ENCODE assay signal across 10 cellular contexts in the genomic region with DNA sequence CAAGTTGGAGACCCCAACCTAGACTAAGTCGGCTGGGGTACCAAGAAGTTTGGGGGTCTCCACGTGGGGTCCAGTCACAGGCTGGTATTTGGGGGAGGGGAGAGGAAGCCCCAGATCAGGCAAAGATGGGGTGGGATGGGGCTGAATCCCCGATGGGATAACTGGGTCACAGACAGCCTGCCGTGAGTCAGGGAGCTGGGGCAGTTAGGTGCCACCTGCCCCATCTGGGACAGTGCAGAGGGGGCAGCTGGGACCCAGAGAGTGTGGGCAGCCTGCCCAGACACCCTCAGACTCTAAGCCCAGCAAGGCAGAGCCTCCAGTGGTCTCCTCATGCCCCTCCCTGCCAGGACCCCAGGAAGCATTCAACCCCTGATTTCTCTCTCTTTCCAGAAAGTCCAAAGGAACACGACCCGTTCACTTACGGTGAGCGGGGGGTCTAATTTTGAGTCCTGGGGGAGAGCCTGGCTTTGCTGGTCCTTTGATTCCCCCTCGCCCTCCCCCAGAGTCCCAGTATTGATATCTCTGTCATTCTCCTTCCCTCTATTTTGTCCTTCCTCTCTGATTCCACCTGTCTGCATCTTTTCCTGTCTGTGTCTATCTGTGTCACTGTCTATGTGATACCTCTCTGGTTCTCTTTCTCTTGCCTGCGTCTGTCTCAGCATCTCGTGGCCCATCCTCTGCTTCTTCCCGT. TPM values are rescaled to one million over a fixed set of nuclear protein-coding genes. Genes with fewer than 3 reads are reported as not detected.
DNase-seq lines count a peak whose midpoint lies in the region; ATAC-seq, FAIRE-seq and TF ChIP-seq lines count a peak whose summit lies in the region.
"Had no signal": no experiment of that assay in that cellular context is flagged by ENCODE, and none has a peak within 500 bp of the region (broad histone marks: within the 10 kb centered on the region; RNA-seq: fewer than 3 reads in every experiment).

No MANE protein-coding gene starts in this region.

- H3K9me2 ChIP-seq in MM.1S (replicated peaks; ENCODE audit: insufficient read depth, low read length) = no peaks in the 10 kb centered on the region

- no peak overlapping the region for H2AFZ ChIP-seq in MM.1S (ENCODE audit: low read length)

- H3K9me3 ChIP-seq in MM.1S (replicated peaks; ENCODE audit: insufficient read depth, low read length) = no peaks in the 10 kb centered on the region
- no peaks in the 10 kb centered on the region for H3K9me3 ChIP-seq in muscle layer of colon (ENCODE audit: low read length)

- H3F3A ChIP-seq in MM.1S (ENCODE audit: insufficient read depth, low read length) = peaks cover 8% of the 10 kb centered on the region; the same call in 1 of the 2 replicates

- H3K27ac ChIP-seq in MM.1S (ENCODE audit: low read length) (no peak overlapping the region), muscle layer of colon (ENCODE audit: low read depth, low read length) (peak overlapping the region; percentile 34), temporal lobe (ENCODE audit: low read depth, low read length) (peak overlapping the region; percentile 85)

- DNase-seq in MM.1S = no peak
- DNase-seq in chondrocyte (ENCODE audit: low spot score) = no peak
- no peak for DNase-seq in D721Med (ENCODE audit: insufficient read length, low spot score)
- no peak for DNase-seq in activated T-cell treated with anti-CD3 and anti-CD28 coated beads for 4 hours

- FAIRE-seq in D721Med (lab: Jason Lieb, UNC) = no peak
- FAIRE-seq: TTC549 had no signal

- TF ChIP-seq CTCF in MM.1S (IDR thresholded peaks at IDR 0.05; ENCODE audit: low read length) (no peak), chondrocyte (IDR thresholded peaks at IDR 0.05) (no peak), D721Med (IDR thresholded peaks at IDR 0.05; ENCODE audit: insufficient read depth, missing control alignments) (no peak)

- H3K79me2 ChIP-seq in MM.1S (ENCODE audit: low read length) = no peaks in the 10 kb centered on the region

- H3K36me3 ChIP-seq in MM.1S (replicated peaks; ENCODE audit: insufficient read depth, low read length) (no peaks in the 10 kb centered on the region), muscle layer of colon (ENCODE audit: insufficient read depth, low read length) (no peaks in the 10 kb centered on the region)

- H3K4me3 ChIP-seq in MM.1S (ENCODE audit: low read length) (no peak overlapping the region), muscle layer of colon (ENCODE audit: low read depth in 1 of 2, low read length in 2 of 2) (peak overlapping the region in 1 of 2 donors; percentile 43)

- H3K9me3 Mint-ChIP-seq in chondrocyte (ENCODE audit: low read depth) = no peaks in the 10 kb centered on the region

- no peaks in the 10 kb centered on the region for H3K36me3 Mint-ChIP-seq in chondrocyte (ENCODE audit: low read depth)

- H3K9ac ChIP-seq in MM.1S (ENCODE audit: low read length) = no peak overlapping the region
- H3K9ac ChIP-seq in muscle layer of colon (ENCODE audit: low read length) = peak overlapping the region; percentile 34

- ATAC-seq in HG02973 (IDR thresholded peaks at IDR 0.05; ENCODE audit: unreplicated experiment) = no peak

- H3K27me3 ChIP-seq in MM.1S (replicated peaks; ENCODE audit: insufficient read depth, low read length) (peaks cover 58% of the 10 kb centered on the region), muscle layer of colon (ENCODE audit: control insufficient read depth in 1 of 2, insufficient read depth in 2 of 2, low read length in 2 of 2) (peaks cover 20 to 58% of the 10 kb centered on the region in 2 donors)

- H3K4me1 ChIP-seq in MM.1S (ENCODE audit: low read length) = peaks cover 19% of the 10 kb centered on the region
- peaks cover 24% of the 10 kb centered on the region for H3K4me1 ChIP-seq in muscle layer of colon (ENCODE audit: insufficient read depth, low read length)

- H3K4me1 Mint-ChIP-seq in chondrocyte (ENCODE audit: low read depth) = peaks cover 52% of the 10 kb centered on the region

- peak overlapping the region; percentile 49 for H3K27ac Mint-ChIP-seq in chondrocyte (ENCODE audit: unreplicated experiment)

- no peaks in the 10 kb centered on the region for H4K20me1 ChIP-seq in MM.1S (ENCODE audit: insufficient read depth, low read length)

- peak overlapping the region; percentile 34; the same call in 1 of the 2 replicates for H3K4me2 ChIP-seq in MM.1S (ENCODE audit: low read depth, low read length)

- peak overlapping the region; percentile 63 for H3K4me3 Mint-ChIP-seq in chondrocyte (ENCODE audit: unreplicated experiment)

- peaks cover 17% of the 10 kb centered on the region for H3K27me3 Mint-ChIP-seq in chondrocyte (ENCODE audit: low read depth)

RNA-seq across cellular contexts. Expression of a gene that starts 1.7 kb away (rescaled TPM):
- total RNA-seq in chondrocyte = 2.9 to 7.8 TPM (median 7.1 TPM) in 3 replicates
- total RNA-seq in temporal lobe = 0.74 TPM
- total RNA-seq: epithelial cell of proximal tubule, lung microvascular endothelial cell had no signal

RNA-seq across cellular contexts. Expression of a gene that starts 2.7 kb away (rescaled TPM):
- not detected in 3 replicates for total RNA-seq in chondrocyte
- 10.1 TPM for total RNA-seq in temporal lobe
- total RNA-seq: epithelial cell of proximal tubule, lung microvascular endothelial cell had no signal

RNA-seq across cellular contexts. Expression of a gene that starts 5.5 kb away (rescaled TPM):
- total RNA-seq in chondrocyte = 0.46 to 2.2 TPM (median 1.3 TPM) in 3 replicates
- total RNA-seq in temporal lobe = 5.2 TPM
- total RNA-seq: epithelial cell of proximal tubule, lung microvascular endothelial cell had no signal

RNA-seq across cellular contexts. Expression of a gene that starts 14.2 kb away (rescaled TPM):
- 108 to 114 TPM (median 113 TPM) in 3 replicates for total RNA-seq in chondrocyte
- 0.74 TPM for total RNA-seq in temporal lobe

RNA-seq across cellular contexts. Expression of a gene that starts 24.7 kb away (rescaled TPM):
- not detected in 3 replicates for total RNA-seq in chondrocyte
- total RNA-seq in temporal lobe = not detected
- total RNA-seq: epithelial cell of proximal tubule, lung microvascular endothelial cell had no signal
